Comparison of ENCODE assay signal across 22 cellular contexts in the genomic region with DNA sequence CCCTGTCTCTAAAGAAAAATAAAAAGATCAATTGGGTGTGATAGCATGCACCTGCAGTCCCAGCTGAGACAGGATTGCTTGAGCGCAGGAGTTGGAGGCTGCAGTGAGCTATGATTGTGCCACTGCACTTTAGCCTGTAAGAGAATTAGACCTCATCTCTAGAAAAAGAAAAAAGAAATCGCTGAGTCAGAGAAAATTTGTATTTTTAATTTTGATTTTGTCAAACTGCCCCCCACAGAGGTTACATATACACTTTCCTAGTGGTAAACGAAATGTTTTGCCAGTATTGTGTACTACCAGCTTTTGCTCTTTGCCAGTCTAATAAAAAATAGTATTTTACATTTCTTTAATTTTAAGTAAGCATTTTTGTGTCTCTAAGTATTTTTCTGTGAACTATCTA. TPM values are rescaled to one million over a fixed set of nuclear protein-coding genes. Genes with fewer than 3 reads are reported as not detected.
DNase-seq lines count a peak whose midpoint lies in the region; ATAC-seq, FAIRE-seq and TF ChIP-seq lines count a peak whose summit lies in the region.
"Had no signal": no experiment of that assay in that cellular context is flagged by ENCODE, and none has a peak within 500 bp of the region (broad histone marks: within the 10 kb centered on the region; RNA-seq: fewer than 3 reads in every experiment).

No MANE protein-coding gene starts in this region.

- H4K5ac ChIP-seq in IMR-90 (ENCODE audit: low read depth, low read length): no peak overlapping the region

- no peaks in the 10 kb centered on the region for H3K9me3 Mint-ChIP-seq in stimulated activated memory B cell treated with anti-CD40 and anti-IgM and Interleukin-4, amounts not matched to agents 10 μg/mL and 1 μg/mL and 100 μg/mL, for 72 hours
- no peaks in the 10 kb centered on the region for H3K9me3 Mint-ChIP-seq in activated CD8-positive, alpha-beta T cell treated with anti-CD3 and anti-CD28 coated beads, Interleukin-2, amount 10 ng/mL, durations not matched to agents 7 days and 5 days (ENCODE audit: insufficient read depth)
- H3K9me3 Mint-ChIP-seq: CD4-positive, alpha-beta T cell; CD8-positive, alpha-beta T cell had no signal

- H3K4me1 Mint-ChIP-seq in stimulated activated memory B cell treated with anti-CD40 and anti-IgM and Interleukin-4, amounts not matched to agents 10 μg/mL and 1 μg/mL and 100 μg/mL, for 72 hours: no peaks in the 10 kb centered on the region
- no peaks in the 10 kb centered on the region for H3K4me1 Mint-ChIP-seq in activated CD8-positive, alpha-beta T cell treated with anti-CD3 and anti-CD28 coated beads, Interleukin-2, amount 10 ng/mL, durations not matched to agents 7 days and 5 days (ENCODE audit: low read depth)
- H3K4me1 Mint-ChIP-seq: B cell had no signal

- H3K27ac ChIP-seq in A549 (no peak overlapping the region), IMR-90 (ENCODE audit: insufficient read depth, low read length) (no peak overlapping the region), K562 (ENCODE audit: extremely low read depth, low read depth, low read length) (no peak overlapping the region), tibial artery (no peak overlapping the region)
- H3K27ac ChIP-seq: BLaER1 treated with 17β-estradiol and CSF1 and Interleukin-3, amounts not matched to agents 10 nM and 100 nM; C4-2B had no signal

- no peak overlapping the region for H3K4ac ChIP-seq in IMR-90 (ENCODE audit: low read depth, low read length)

- no peak for TF ChIP-seq CTCF in A549 (IDR thresholded peaks at IDR 0.05)
- TF ChIP-seq CTCF in IMR-90 (conservative IDR thresholded peaks at IDR 0.05; ENCODE audit: low read depth, low read length): no peak
- no peak for TF ChIP-seq CTCF in K562 (IDR thresholded peaks at IDR 0.05 in 2 of 3, conservative IDR thresholded peaks at IDR 0.05 in 1 of 3; ENCODE audit: insufficient read depth in 2 of 3, low read depth in 1 of 3, low read length in 3 of 3)
- TF ChIP-seq CTCF in tibial artery (IDR thresholded peaks at IDR 0.05): no peak

- DNase-seq in A549 (ENCODE audit: low read depth in 1 of 2, low spot score in 1 of 2): no peak
- no peak for DNase-seq in IMR-90
- no peak for DNase-seq in K562 (ENCODE audit: extremely low read depth in 1 of 4, low spot score in 3 of 4)
- DNase-seq in tibial artery: no peak
- DNase-seq in activated CD8-positive, alpha-beta T cell treated with anti-CD3 and anti-CD28 coated beads, Interleukin-2, amount 10 ng/mL, durations not matched to agents 7 days and 5 days: no peak
- DNase-seq: 8988T; AML-193; Caco-2; Calu3; CD4-positive, alpha-beta T cell; CD8-positive, alpha-beta T cell; DMS79 treated with DMSO at 0.1 percent for 48 hours; GF-D8 had no signal

- no peaks in the 10 kb centered on the region for H3K9me3 ChIP-seq in A549
- no peaks in the 10 kb centered on the region for H3K9me3 ChIP-seq in IMR-90 (ENCODE audit: control insufficient read depth, insufficient read depth, low read length)
- H3K9me3 ChIP-seq in K562 (replicated peaks; ENCODE audit: control insufficient read depth, insufficient read depth, low read depth, low read length): no peaks in the 10 kb centered on the region
- H3K9me3 ChIP-seq in tibial artery: no peaks in the 10 kb centered on the region
- H3K9me3 ChIP-seq: BLaER1 treated with 17β-estradiol and CSF1 and Interleukin-3, amounts not matched to agents 10 nM and 100 nM; Caco-2 had no signal

- no peak overlapping the region for H3K4me3 Mint-ChIP-seq in stimulated activated memory B cell treated with anti-CD40 and anti-IgM and Interleukin-4, amounts not matched to agents 10 μg/mL and 1 μg/mL and 100 μg/mL, for 72 hours
- H3K4me3 Mint-ChIP-seq in activated CD8-positive, alpha-beta T cell treated with anti-CD3 and anti-CD28 coated beads, Interleukin-2, amount 10 ng/mL, durations not matched to agents 7 days and 5 days: no peak overlapping the region
- H3K4me3 Mint-ChIP-seq: B cell; CD4-positive, alpha-beta T cell; CD8-positive, alpha-beta T cell had no signal

- no peak overlapping the region for H2AK9ac ChIP-seq in IMR-90 (replicated peaks; ENCODE audit: low read depth, low read length, poor library complexity)

- H3K9me1 ChIP-seq in IMR-90 (ENCODE audit: insufficient read depth, low read length) (no peaks in the 10 kb centered on the region), K562 (ENCODE audit: control insufficient read depth, insufficient read depth, low read length) (no peaks in the 10 kb centered on the region)

- H3K23ac ChIP-seq in IMR-90 (ENCODE audit: low read depth, low read length): no peak overlapping the region

- H3K9ac ChIP-seq in IMR-90 (ENCODE audit: low read depth, low read length) (no peak overlapping the region), K562 (ENCODE audit: insufficient read depth in 1 of 2, low read depth in 2 of 2, low read length in 2 of 2) (no peak overlapping the region)

- H3K4me3 ChIP-seq in A549 (no peak overlapping the region), IMR-90 (ENCODE audit: insufficient read depth, low read depth, low read length) (no peak overlapping the region), K562 (no peak overlapping the region), tibial artery (no peak overlapping the region)
- H3K4me3 ChIP-seq: BLaER1 treated with 17β-estradiol and CSF1 and Interleukin-3, amounts not matched to agents 10 nM and 100 nM had no signal

- in situ Hi-C loops in IMR-90 (cut with MboI; ENCODE audit: low sequenced_read_pairs) (no loop called here), K562 (cut with MboI) (no loop called here)

- H3K4me1 ChIP-seq in A549: no peaks in the 10 kb centered on the region
- no peaks in the 10 kb centered on the region for H3K4me1 ChIP-seq in IMR-90 (ENCODE audit: control insufficient read depth, insufficient read depth, low read length)
- H3K4me1 ChIP-seq in K562 (replicated peaks in 1 of 2; ENCODE audit: control insufficient read depth in 2 of 2, insufficient read depth in 2 of 2, low read length in 2 of 2): no peaks in the 10 kb centered on the region
- no peaks in the 10 kb centered on the region for H3K4me1 ChIP-seq in tibial artery
- H3K4me1 ChIP-seq: Caco-2 had no signal

- intact Hi-C loops in IMR-90 (cut with micrococcal nuclease) (no loop called here), K562 (cut with micrococcal nuclease) (loop anchor here (10.0 kb wide), 1 partner anchor 65 kb away; a partner anchor contains a TSS), tibial artery (cut with DNase I; ENCODE audit: low total_unique reads) (loop anchor here (10.0 kb wide), 1 partner anchor 565 kb away; no protein-coding TSS in a partner anchor)

- no peak overlapping the region for H4K8ac ChIP-seq in IMR-90 (ENCODE audit: low read depth in 2 of 2, low read length in 2 of 2)

- ATAC-seq in A549: no peak
- no peak for ATAC-seq in IMR-90 (ENCODE audit: low read depth)
- ATAC-seq in K562: no peak
- ATAC-seq in stimulated activated memory B cell treated with anti-CD40 and anti-IgM and Interleukin-4, amounts not matched to agents 10 μg/mL and 1 μg/mL and 100 μg/mL, for 72 hours: no peak
- no peak for ATAC-seq in activated CD8-positive, alpha-beta T cell treated with anti-CD3 and anti-CD28 coated beads, Interleukin-2, amount 10 ng/mL, durations not matched to agents 7 days and 5 days
- ATAC-seq: CD8-positive, alpha-beta T cell had no signal

- dilution Hi-C loops in IMR-90 (cut with HindIII; ENCODE audit: low sequenced_read_pairs, unreplicated experiment): no loop called here

- 82% methylated on average over 3 of the region's 3 CpGs for WGBS in A549 (ENCODE audit: missing lambda C conversion rate)
- WGBS in IMR-90 (ENCODE audit: extremely low coverage in 2 of 2, insufficient read length in 1 of 2), 2 experiments: 100% methylated on average over 1 of the region's 3 CpGs; no CpG with 5 or more reads in 1 of the 2 experiments
- WGBS in K562 (ENCODE audit: insufficient coverage, low coverage, missing lambda C conversion rate): 83% methylated on average over 3 of the region's 3 CpGs

- no peak overlapping the region for H3K18ac ChIP-seq in IMR-90 (ENCODE audit: low read depth, low read length)

- no peak overlapping the region for H2BK5ac ChIP-seq in IMR-90 (ENCODE audit: low read depth, low read length, poor library complexity, severe bottlenecking)

- TF ChIP-seq RAD21 in A549 (conservative IDR thresholded peaks at IDR 0.05 in 1 of 2, IDR thresholded peaks at IDR 0.05 in 1 of 2) (no peak), IMR-90 (IDR thresholded peaks at IDR 0.05; ENCODE audit: low read length) (no peak), K562 (CRISPR knock-in tag; conservative IDR thresholded peaks at IDR 0.05 in 1 of 2, IDR thresholded peaks at IDR 0.05 in 1 of 2) (no peak)

- H3K27me3 ChIP-seq in IMR-90 (ENCODE audit: control insufficient read depth, insufficient read depth, low read length) (no peaks in the 10 kb centered on the region), K562 (ENCODE audit: control insufficient read depth in 2 of 2, insufficient read depth in 2 of 2, low read length in 2 of 2) (no peaks in the 10 kb centered on the region), tibial artery (no peaks in the 10 kb centered on the region)
- H3K27me3 ChIP-seq: BLaER1 treated with 17β-estradiol and CSF1 and Interleukin-3, amounts not matched to agents 10 nM and 100 nM had no signal

- H3K36me3 Mint-ChIP-seq in stimulated activated memory B cell treated with anti-CD40 and anti-IgM and Interleukin-4, amounts not matched to agents 10 μg/mL and 1 μg/mL and 100 μg/mL, for 72 hours: peaks cover 34% of the 10 kb centered on the region
- H3K36me3 Mint-ChIP-seq in activated CD8-positive, alpha-beta T cell treated with anti-CD3 and anti-CD28 coated beads, Interleukin-2, amount 10 ng/mL, durations not matched to agents 7 days and 5 days (ENCODE audit: low read depth): peaks cover 22% of the 10 kb centered on the region

- no peak overlapping the region for H4K91ac ChIP-seq in IMR-90 (ENCODE audit: insufficient read depth, low read depth, low read length)

- H3K79me1 ChIP-seq in IMR-90 (ENCODE audit: low read depth in 1 of 2, low read length in 2 of 2): no peaks in the 10 kb centered on the region

- H3K4me2 ChIP-seq in A549 (no peak overlapping the region), IMR-90 (ENCODE audit: low read depth, low read length) (no peak overlapping the region), K562 (ENCODE audit: insufficient read depth, low read length) (no peak overlapping the region)
- H3K4me2 ChIP-seq: BLaER1 treated with 17β-estradiol and CSF1 and Interleukin-3, amounts not matched to agents 10 nM and 100 nM had no signal

- POLR2A ChIA-PET in A549 (lab: Yijun Ruan, JAX) (interaction anchor here (1.1 kb wide), 1 partner anchor 21 kb away, joined by 3 read pairs; a partner anchor contains a TSS), IMR-90 (lab: Charles Lee; ENCODE audit: unreplicated experiment) (no interaction called here), K562 (lab: Yijun Ruan, JAX) (interaction anchor here (1.1 to 1.7 kb wide), 2 partner anchors 9 to 21 kb away, joined by 3 to 4 read pairs; no protein-coding TSS in a partner anchor)
- POLR2A ChIA-PET in activated CD8-positive, alpha-beta T cell treated with anti-CD3 and anti-CD28 coated beads, Interleukin-2, amount 10 ng/mL, durations not matched to agents 7 days and 5 days (lab: Charles Lee): interaction anchor here (0.6 to 1.0 kb wide), 2 partner anchors 18 to 30 kb away, joined by 4 to 5 read pairs; no protein-coding TSS in a partner anchor

- TF ChIP-seq POLR2A in A549 (IDR thresholded peaks at IDR 0.05; ENCODE audit: low read length) (no peak), IMR-90 (IDR thresholded peaks at IDR 0.05; ENCODE audit: low read depth, low read length) (no peak), K562 (conservative IDR thresholded peaks at IDR 0.05) (no peak)

- BruUV-seq in IMR-90 (replicated peaks; lab: Mats Ljungman, UMichigan) (no TSS peak), K562 (replicated peaks; lab: Mats Ljungman, UMichigan) (no TSS peak)

- CTCF ChIA-PET in A549 (lab: Yijun Ruan, JAX): interaction anchor here (0.8 to 2.0 kb wide), 7 partner anchors 9 to 566 kb away, joined by 3 to 10 read pairs (median 4); no protein-coding TSS in a partner anchor
- CTCF ChIA-PET in IMR-90 (lab: Yijun Ruan, JAX): interaction anchor here (2.2 kb wide), 1 partner anchor 9 kb away, joined by 7 read pairs; no protein-coding TSS in a partner anchor
- CTCF ChIA-PET in K562 (lab: Yijun Ruan, JAX; ENCODE audit: low intra/inter-chr PET ratio): no interaction called here
- CTCF ChIA-PET in activated CD8-positive, alpha-beta T cell treated with anti-CD3 and anti-CD28 coated beads, Interleukin-2, amount 10 ng/mL, durations not matched to agents 7 days and 5 days (lab: Charles Lee): interaction anchor here (0.9 to 2.7 kb wide), 4 partner anchors 9 to 566 kb away, joined by 3 to 24 read pairs (median 4); no protein-coding TSS in a partner anchor

- H2BK120ac ChIP-seq in IMR-90 (ENCODE audit: low read depth, low read length): no peak overlapping the region

- H3K56ac ChIP-seq in IMR-90 (ENCODE audit: extremely low read depth, insufficient read depth, low read length): no peak overlapping the region

- no peak overlapping the region for H2BK20ac ChIP-seq in IMR-90 (ENCODE audit: low read depth, low read length)

- H4K20me1 ChIP-seq in IMR-90 (ENCODE audit: insufficient read depth, low read length): no peaks in the 10 kb centered on the region
- H4K20me1 ChIP-seq in K562 (replicated peaks; ENCODE audit: control insufficient read depth, insufficient read depth, low read length): no peaks in the 10 kb centered on the region
- H4K20me1 ChIP-seq: BLaER1 treated with 17β-estradiol and CSF1 and Interleukin-3, amounts not matched to agents 10 nM and 100 nM had no signal

- no peak overlapping the region for H2BK15ac ChIP-seq in IMR-90 (ENCODE audit: low read depth, low read length)

- FAIRE-seq in A549 (lab: Jason Lieb, UNC): no peak
- no peak for FAIRE-seq in K562 (lab: Jason Lieb, UNC)
- FAIRE-seq: A204.1, D721Med, G401.6, GM12891, GM19239 had no signal

- H2AK5ac ChIP-seq in IMR-90 (ENCODE audit: low read depth, low read length): no peak overlapping the region

- H3K14ac ChIP-seq in IMR-90 (replicated peaks; ENCODE audit: low read depth, low read length): no peak overlapping the region

- H3K79me2 ChIP-seq in K562 (ENCODE audit: control insufficient read depth, insufficient read depth, low read length): no peaks in the 10 kb centered on the region

- TF ChIP-seq EP300 in A549 (IDR thresholded peaks at IDR 0.05) (no peak), K562 (IDR thresholded peaks at IDR 0.05; ENCODE audit: low read length) (no peak)

- H2AFZ ChIP-seq in IMR-90 (replicated peaks; ENCODE audit: low read length, poor library complexity): no peak overlapping the region
- no peak overlapping the region for H2AFZ ChIP-seq in K562 (ENCODE audit: low read depth, low read length)

- H3K36me3 ChIP-seq in IMR-90 (ENCODE audit: control insufficient read depth, insufficient read depth, low read length): peaks cover 12% of the 10 kb centered on the region
- H3K36me3 ChIP-seq in K562 (ENCODE audit: control insufficient read depth, insufficient read depth, low read length): peaks cover 69% of the 10 kb centered on the region
- H3K36me3 ChIP-seq in tibial artery: peaks cover 36 to 70% (median 52%) of the 10 kb centered on the region in 3 donors

- H3K27me3 Mint-ChIP-seq in stimulated activated memory B cell treated with anti-CD40 and anti-IgM and Interleukin-4, amounts not matched to agents 10 μg/mL and 1 μg/mL and 100 μg/mL, for 72 hours: no peaks in the 10 kb centered on the region
- H3K27me3 Mint-ChIP-seq in activated CD8-positive, alpha-beta T cell treated with anti-CD3 and anti-CD28 coated beads, Interleukin-2, amount 10 ng/mL, durations not matched to agents 7 days and 5 days (ENCODE audit: low read depth): no peaks in the 10 kb centered on the region
- H3K27me3 Mint-ChIP-seq: B cell; CD4-positive, alpha-beta T cell had no signal

- no peak overlapping the region for H3K27ac Mint-ChIP-seq in stimulated activated memory B cell treated with anti-CD40 and anti-IgM and Interleukin-4, amounts not matched to agents 10 μg/mL and 1 μg/mL and 100 μg/mL, for 72 hours
- H3K27ac Mint-ChIP-seq in activated CD8-positive, alpha-beta T cell treated with anti-CD3 and anti-CD28 coated beads, Interleukin-2, amount 10 ng/mL, durations not matched to agents 7 days and 5 days: no peak overlapping the region
- H3K27ac Mint-ChIP-seq: B cell; CD4-positive, alpha-beta T cell; CD8-positive, alpha-beta T cell had no signal

RNA-seq across cellular contexts. Expression of a gene that starts 5.3 kb away (rescaled TPM):
- polyA plus RNA-seq in A549 (2011; rRNA removed): 2.5 and 2.6 TPM in 2 replicates
- 0.39 and 1.0 TPM in 2 replicates for polyA plus RNA-seq in A549 (2012; cell fraction: cytosol; rRNA removed)
- 6.2 and 11.3 TPM in 2 replicates for polyA plus RNA-seq in A549 (2012; cell fraction: nucleus; rRNA removed)
- polyA plus RNA-seq in A549 (2017; fragmentation: RNase III; extraction: RNeasy Plus Mini Kit Qiagen cat#74134 plus additional on column Dnase treatment): 0.65 to 0.84 TPM (median 0.78 TPM) in 3 replicates
- polyA minus RNA-seq in A549 (2011; rRNA and poly(A)+ RNA removed): 1.2 and 3.2 TPM in 2 replicates
- total RNA-seq in IMR-90 (2012; rRNA removed): 0.36 and 0.56 TPM in 2 replicates
- 2.1 TPM in 2 replicates for polyA plus RNA-seq in IMR-90 (2012; rRNA removed)
- polyA plus RNA-seq in IMR-90 (2012; cell fraction: cytosol; rRNA removed): 0.23 and 0.35 TPM in 2 replicates
- 10.3 and 23.1 TPM in 2 replicates for polyA plus RNA-seq in IMR-90 (2012; cell fraction: nucleus; rRNA removed; ENCODE audit: low replicate concordance)
- 11.2 and 13.2 TPM in 2 replicates for total RNA-seq in K562 (2011; cell fraction: chromatin; rRNA removed; ENCODE audit: low replicate concordance)
- total RNA-seq in K562 (2011; cell fraction: nucleolus; rRNA removed): 5.3 and 6.4 TPM in 2 replicates
- total RNA-seq in K562 (2011; cell fraction: nucleoplasm; rRNA removed): 6.7 and 10.9 TPM in 2 replicates
- 2.1 and 3.8 TPM in 2 replicates for total RNA-seq in K562 (2014; rRNA removed)
- 2.0 and 2.4 TPM in 2 replicates for total RNA-seq in K562 (2014; rRNA removed; fragmentation: Illumina TruSeq; extraction: Trizol)
- 1.8 and 1.9 TPM in 2 replicates for total RNA-seq in K562 (2015; rRNA removed; fragmentation: Illumina TruSeq; extraction: Trizol)
- 1.5 and 1.6 TPM in 2 replicates for total RNA-seq in K562 (2021)
- polyA plus RNA-seq in K562 (2011; rRNA removed): 3.5 and 5.5 TPM in 2 replicates
- 0.46 and 2.0 TPM in 2 replicates for polyA plus RNA-seq in K562 (2011; cell fraction: cytosol; rRNA removed)
- 21.0 and 26.9 TPM in 2 replicates for polyA plus RNA-seq in K562 (2011; cell fraction: nucleus; rRNA removed)
- polyA plus RNA-seq in K562 (2012): 1.2 and 4.0 TPM in 2 replicates
- 1.0 and 1.8 TPM in 2 replicates for polyA plus RNA-seq in K562 (2014; fragmentation: Illumina TruSeq; extraction: Trizol)
- 1 to 10 TPM; 1.9 to 2.0 TPM for polyA plus RNA-seq in K562 (2014; fragmentation: Nextera tagmentation; extraction: Ambion mirVana)
- polyA plus RNA-seq in K562 (2014; rRNA removed): 3.0 and 3.7 TPM in 2 replicates
- 3.3 and 4.4 TPM in 2 replicates for polyA minus RNA-seq in K562 (2011; rRNA and poly(A)+ RNA removed)
- 2.1 TPM in 1 of 2 replicates, not detected in the other for polyA minus RNA-seq in K562 (2011; cell fraction: cytosol; rRNA and poly(A)+ RNA removed)
- 6.7 and 11.4 TPM in 2 replicates for polyA minus RNA-seq in K562 (2011; cell fraction: nucleus; rRNA and poly(A)+ RNA removed)
- 1 to 10 TPM; 4.6 to 5.6 TPM for total RNA-seq in activated CD8-positive, alpha-beta T cell treated with anti-CD3 and anti-CD28 coated beads, Interleukin-2, amount 10 ng/mL, durations not matched to agents 7 days and 5 days

RNA-seq across cellular contexts. Expression of a gene that starts 17.6 kb away (rescaled TPM):
- 11.4 and 13.5 TPM in 2 replicates for polyA plus RNA-seq in A549 (2011; rRNA removed)
- 4.5 and 5.8 TPM in 2 replicates for polyA plus RNA-seq in A549 (2012; cell fraction: cytosol; rRNA removed)
- 3.5 and 6.0 TPM in 2 replicates for polyA plus RNA-seq in A549 (2012; cell fraction: nucleus; rRNA removed)
- polyA plus RNA-seq in A549 (2017; fragmentation: RNase III; extraction: RNeasy Plus Mini Kit Qiagen cat#74134 plus additional on column Dnase treatment): 5.7 to 5.8 TPM (median 5.8 TPM) in 3 replicates
- polyA minus RNA-seq in A549 (2011; rRNA and poly(A)+ RNA removed): 10.6 and 12.2 TPM in 2 replicates
- 17.8 and 19.7 TPM in 2 replicates for total RNA-seq in IMR-90 (2012; rRNA removed)
- 6.5 and 7.9 TPM in 2 replicates for polyA plus RNA-seq in IMR-90 (2012; rRNA removed)
- polyA plus RNA-seq in IMR-90 (2012; cell fraction: cytosol; rRNA removed): 3.5 and 3.7 TPM in 2 replicates
- 4.8 and 20.3 TPM in 2 replicates for polyA plus RNA-seq in IMR-90 (2012; cell fraction: nucleus; rRNA removed; ENCODE audit: low replicate concordance)
- 37.8 and 39.7 TPM in 2 replicates for total RNA-seq in K562 (2011; cell fraction: chromatin; rRNA removed; ENCODE audit: low replicate concordance)
- 15.2 and 19.1 TPM in 2 replicates for total RNA-seq in K562 (2011; cell fraction: nucleolus; rRNA removed)
- total RNA-seq in K562 (2011; cell fraction: nucleoplasm; rRNA removed): 20.8 and 22.1 TPM in 2 replicates
- 17.7 and 22.7 TPM in 2 replicates for total RNA-seq in K562 (2014; rRNA removed)
- total RNA-seq in K562 (2014; rRNA removed; fragmentation: Illumina TruSeq; extraction: Trizol): 26.2 and 26.8 TPM in 2 replicates
- 21.1 and 21.2 TPM in 2 replicates for total RNA-seq in K562 (2015; rRNA removed; fragmentation: Illumina TruSeq; extraction: Trizol)
- 18.4 and 20.9 TPM in 2 replicates for total RNA-seq in K562 (2021)
- 26.0 and 31.1 TPM in 2 replicates for polyA plus RNA-seq in K562 (2011; rRNA removed)
- polyA plus RNA-seq in K562 (2011; cell fraction: cytosol; rRNA removed): 22.3 and 24.5 TPM in 2 replicates
- 25.8 and 29.2 TPM in 2 replicates for polyA plus RNA-seq in K562 (2011; cell fraction: nucleus; rRNA removed)
- 12.0 and 15.4 TPM in 2 replicates for polyA plus RNA-seq in K562 (2012)
- 18.4 and 22.2 TPM in 2 replicates for polyA plus RNA-seq in K562 (2014; fragmentation: Illumina TruSeq; extraction: Trizol)
- polyA plus RNA-seq in K562 (2014; fragmentation: Nextera tagmentation; extraction: Ambion mirVana): 10 to 100 TPM; 18.9 to 21.4 TPM
- 16.2 and 17.9 TPM in 2 replicates for polyA plus RNA-seq in K562 (2014; rRNA removed)
- 37.0 and 46.7 TPM in 2 replicates for polyA minus RNA-seq in K562 (2011; rRNA and poly(A)+ RNA removed)
- polyA minus RNA-seq in K562 (2011; cell fraction: cytosol; rRNA and poly(A)+ RNA removed): 10.2 and 16.4 TPM in 2 replicates
- 14.7 and 22.3 TPM in 2 replicates for polyA minus RNA-seq in K562 (2011; cell fraction: nucleus; rRNA and poly(A)+ RNA removed)
- total RNA-seq in activated CD8-positive, alpha-beta T cell treated with anti-CD3 and anti-CD28 coated beads, Interleukin-2, amount 10 ng/mL, durations not matched to agents 7 days and 5 days: 10 to 100 TPM; 19.4 to 20.1 TPM

RNA-seq across cellular contexts. Expression of a gene that starts 21.0 kb away (rescaled TPM):
- polyA plus RNA-seq in A549 (2011; rRNA removed) (36.0 and 61.9 TPM in 2 replicates), A549 (2017; fragmentation: RNase III; extraction: RNeasy Plus Mini Kit Qiagen cat#74134 plus additional on column Dnase treatment) (51.7 to 55.2 TPM (median 54.9 TPM) in 3 replicates), IMR-90 (2012; rRNA removed) (42.4 and 48.6 TPM in 2 replicates), K562 (2011; rRNA removed) (29.9 and 40.1 TPM in 2 replicates), K562 (2014; fragmentation: Illumina TruSeq; extraction: Trizol) (48.7 and 63.9 TPM in 2 replicates), K562 (2014; fragmentation: Nextera tagmentation; extraction: Ambion mirVana) (10 to 100 TPM; 14.8 to 16.7 TPM), K562 (2014; rRNA removed) (74.7 and 77.0 TPM in 2 replicates)
- polyA plus RNA-seq in A549 (2012; cell fraction: cytosol; rRNA removed): 18.8 and 22.0 TPM in 2 replicates
- 10.9 and 19.6 TPM in 2 replicates for polyA plus RNA-seq in A549 (2012; cell fraction: nucleus; rRNA removed)
- polyA minus RNA-seq in A549 (2011; rRNA and poly(A)+ RNA removed): 9.7 and 10.8 TPM in 2 replicates
- total RNA-seq in IMR-90 (2012; rRNA removed) (27.4 and 62.8 TPM in 2 replicates), K562 (2014; rRNA removed) (68.1 and 71.4 TPM in 2 replicates), K562 (2014; rRNA removed; fragmentation: Illumina TruSeq; extraction: Trizol) (63.8 and 65.7 TPM in 2 replicates), K562 (2015; rRNA removed; fragmentation: Illumina TruSeq; extraction: Trizol) (67.1 and 67.7 TPM in 2 replicates), K562 (2021) (44.4 and 49.3 TPM in 2 replicates)
- 16.5 and 35.2 TPM in 2 replicates for polyA plus RNA-seq in IMR-90 (2012; cell fraction: cytosol; rRNA removed)
- 9.1 and 32.7 TPM in 2 replicates for polyA plus RNA-seq in IMR-90 (2012; cell fraction: nucleus; rRNA removed; ENCODE audit: low replicate concordance)
- 67.7 and 181 TPM in 2 replicates for total RNA-seq in K562 (2011; cell fraction: chromatin; rRNA removed; ENCODE audit: low replicate concordance)
- 41.2 and 54.1 TPM in 2 replicates for total RNA-seq in K562 (2011; cell fraction: nucleolus; rRNA removed)
- total RNA-seq in K562 (2011; cell fraction: nucleoplasm; rRNA removed): 96.7 and 127 TPM in 2 replicates
- 9.7 and 18.6 TPM in 2 replicates for polyA plus RNA-seq in K562 (2011; cell fraction: cytosol; rRNA removed)
- 30.8 and 40.9 TPM in 2 replicates for polyA plus RNA-seq in K562 (2011; cell fraction: nucleus; rRNA removed)
- 62.1 and 74.3 TPM in 2 replicates for polyA plus RNA-seq in K562 (2012)
- 31.1 and 34.9 TPM in 2 replicates for polyA minus RNA-seq in K562 (2011; rRNA and poly(A)+ RNA removed)
- 15.9 and 17.4 TPM in 2 replicates for polyA minus RNA-seq in K562 (2011; cell fraction: cytosol; rRNA and poly(A)+ RNA removed)
- 25.2 and 45.9 TPM in 2 replicates for polyA minus RNA-seq in K562 (2011; cell fraction: nucleus; rRNA and poly(A)+ RNA removed)
- 10 to 100 TPM; 55.9 to 56.5 TPM for total RNA-seq in activated CD8-positive, alpha-beta T cell treated with anti-CD3 and anti-CD28 coated beads, Interleukin-2, amount 10 ng/mL, durations not matched to agents 7 days and 5 days
